29 cellular contexts compared by ENCODE assay signal in genomic region chr15:59448871-59449270, GRCh38. TPM values are rescaled to one million over a fixed set of nuclear protein-coding genes. Genes with fewer than 3 reads are reported as not detected.
"Had no signal": no experiment of that assay in that cellular context is flagged by ENCODE, and none has a peak within 500 bp of the region (broad histone marks: within the 10 kb centered on the region; RNA-seq: fewer than 3 reads in every experiment).

No MANE protein-coding gene starts in this region.

- H3K9me3 ChIP-seq: colonic mucosa, esophagus muscularis mucosa, esophagus squamous epithelium, gastrocnemius medialis, gastroesophageal sphincter, heart left ventricle, heart right ventricle had no signal

- DNase-seq: colonic mucosa; cortex of kidney; dermis blood vessel endothelial cell; dorsolateral prefrontal cortex; effector CD4-positive, alpha-beta T cell; effector CD8-positive, alpha-beta T cell; effector memory CD4-positive, alpha-beta T cell; effector memory CD8-positive, alpha-beta T cell; endodermal cell; erythroblast; esophagus squamous epithelium; foreskin fibroblast; foreskin keratinocyte; foreskin melanocyte; gastrocnemius medialis; glutamatergic neuron; head of caudate nucleus; heart left ventricle; heart right ventricle had no signal

- H3K27ac Mint-ChIP-seq: dendritic cell treated with granulocyte-macrophage colony-stimulating factor and Interleukin-4, amounts not matched to agents 40 ng/mL and 50 ng/mL, for 4 days; effector memory CD8-positive, alpha-beta T cell; endodermal cell had no signal

- H3K4me1 Mint-ChIP-seq: endodermal cell had no signal

- H3K9me3 Mint-ChIP-seq: dendritic cell treated with granulocyte-macrophage colony-stimulating factor and Interleukin-4, amounts not matched to agents 40 ng/mL and 50 ng/mL, for 4 days; effector memory CD8-positive, alpha-beta T cell; endodermal cell had no signal

- H3K36me3 ChIP-seq: colonic mucosa, esophagus muscularis mucosa, esophagus squamous epithelium, gastrocnemius medialis, gastroesophageal sphincter, heart left ventricle, heart right ventricle had no signal

- H3K4me3 Mint-ChIP-seq: dendritic cell treated with granulocyte-macrophage colony-stimulating factor and Interleukin-4, amounts not matched to agents 40 ng/mL and 50 ng/mL, for 4 days; effector memory CD8-positive, alpha-beta T cell; endodermal cell had no signal

- FAIRE-seq: colon, endometrium, endothelial cell of umbilical vein, frontal cortex had no signal

- H3K27ac ChIP-seq: colonic mucosa, coronary artery, dorsolateral prefrontal cortex, epithelial cell of prostate, esophagus muscularis mucosa, esophagus squamous epithelium, foreskin keratinocyte, gastrocnemius medialis, gastroesophageal sphincter, heart left ventricle, heart right ventricle had no signal

- H3K4me3 ChIP-seq: colonic mucosa, coronary artery, dorsolateral prefrontal cortex, esophagus muscularis mucosa, esophagus squamous epithelium, gastrocnemius medialis, gastroesophageal sphincter, heart left ventricle, heart right ventricle had no signal

- H3K27me3 ChIP-seq: colonic mucosa, dorsolateral prefrontal cortex, esophagus muscularis mucosa, esophagus squamous epithelium, gastrocnemius medialis, gastroesophageal sphincter, heart left ventricle, heart right ventricle had no signal

- ATAC-seq: effector memory CD8-positive, alpha-beta T cell; esophagus mucosa; foreskin keratinocyte; gastrocnemius medialis; gastroesophageal sphincter; heart left ventricle; heart right ventricle had no signal

- H3K4me1 ChIP-seq: colonic mucosa, esophagus squamous epithelium, foreskin keratinocyte, gastrocnemius medialis, gastroesophageal sphincter had no signal

RNA-seq across cellular contexts. Expression of gene FAM81A, which starts 10.9 kb away (rescaled TPM):
- total RNA-seq: dermis blood vessel endothelial cell had no signal
